1 cellular context compared by ENCODE assay signal in genomic region chr17:6549384-6550036, GRCh38.
TF ChIP-seq lines count a peak whose summit lies in the region.

No MANE protein-coding gene starts in this region.

TF ChIP-seq in HEK293, 187 proteins besides CTCF, POLR2A, EP300 and RAD21 (continued from another document):
- TF ChIP-seq, protein P1, sequence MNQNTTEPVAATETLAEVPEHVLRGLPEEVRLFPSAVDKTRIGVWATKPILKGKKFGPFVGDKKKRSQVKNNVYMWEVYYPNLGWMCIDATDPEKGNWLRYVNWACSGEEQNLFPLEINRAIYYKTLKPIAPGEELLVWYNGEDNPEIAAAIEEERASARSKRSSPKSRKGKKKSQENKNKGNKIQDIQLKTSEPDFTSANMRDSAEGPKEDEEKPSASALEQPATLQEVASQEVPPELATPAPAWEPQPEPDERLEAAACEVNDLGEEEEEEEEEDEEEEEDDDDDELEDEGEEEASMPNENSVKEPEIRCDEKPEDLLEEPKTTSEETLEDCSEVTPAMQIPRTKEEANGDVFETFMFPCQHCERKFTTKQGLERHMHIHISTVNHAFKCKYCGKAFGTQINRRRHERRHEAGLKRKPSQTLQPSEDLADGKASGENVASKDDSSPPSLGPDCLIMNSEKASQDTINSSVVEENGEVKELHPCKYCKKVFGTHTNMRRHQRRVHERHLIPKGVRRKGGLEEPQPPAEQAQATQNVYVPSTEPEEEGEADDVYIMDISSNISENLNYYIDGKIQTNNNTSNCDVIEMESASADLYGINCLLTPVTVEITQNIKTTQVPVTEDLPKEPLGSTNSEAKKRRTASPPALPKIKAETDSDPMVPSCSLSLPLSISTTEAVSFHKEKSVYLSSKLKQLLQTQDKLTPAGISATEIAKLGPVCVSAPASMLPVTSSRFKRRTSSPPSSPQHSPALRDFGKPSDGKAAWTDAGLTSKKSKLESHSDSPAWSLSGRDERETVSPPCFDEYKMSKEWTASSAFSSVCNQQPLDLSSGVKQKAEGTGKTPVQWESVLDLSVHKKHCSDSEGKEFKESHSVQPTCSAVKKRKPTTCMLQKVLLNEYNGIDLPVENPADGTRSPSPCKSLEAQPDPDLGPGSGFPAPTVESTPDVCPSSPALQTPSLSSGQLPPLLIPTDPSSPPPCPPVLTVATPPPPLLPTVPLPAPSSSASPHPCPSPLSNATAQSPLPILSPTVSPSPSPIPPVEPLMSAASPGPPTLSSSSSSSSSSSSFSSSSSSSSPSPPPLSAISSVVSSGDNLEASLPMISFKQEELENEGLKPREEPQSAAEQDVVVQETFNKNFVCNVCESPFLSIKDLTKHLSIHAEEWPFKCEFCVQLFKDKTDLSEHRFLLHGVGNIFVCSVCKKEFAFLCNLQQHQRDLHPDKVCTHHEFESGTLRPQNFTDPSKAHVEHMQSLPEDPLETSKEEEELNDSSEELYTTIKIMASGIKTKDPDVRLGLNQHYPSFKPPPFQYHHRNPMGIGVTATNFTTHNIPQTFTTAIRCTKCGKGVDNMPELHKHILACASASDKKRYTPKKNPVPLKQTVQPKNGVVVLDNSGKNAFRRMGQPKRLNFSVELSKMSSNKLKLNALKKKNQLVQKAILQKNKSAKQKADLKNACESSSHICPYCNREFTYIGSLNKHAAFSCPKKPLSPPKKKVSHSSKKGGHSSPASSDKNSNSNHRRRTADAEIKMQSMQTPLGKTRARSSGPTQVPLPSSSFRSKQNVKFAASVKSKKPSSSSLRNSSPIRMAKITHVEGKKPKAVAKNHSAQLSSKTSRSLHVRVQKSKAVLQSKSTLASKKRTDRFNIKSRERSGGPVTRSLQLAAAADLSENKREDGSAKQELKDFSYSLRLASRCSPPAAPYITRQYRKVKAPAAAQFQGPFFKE (tag by site-specific recombination; IDR thresholded peaks at IDR 0.05; ENCODE audit: borderline replicate concordance) = no peak
- TF ChIP-seq ZFHX2 (tag by site-specific recombination; conservative IDR thresholded peaks at IDR 0.05) (peak; percentile 38; the same call in 1 of the 2 replicates), REST (tag by site-specific recombination; IDR thresholded peaks at IDR 0.05) (no peak), ZNF449 (tag by site-specific recombination; IDR thresholded peaks at IDR 0.05) (no peak), ZNF677 (tag by site-specific recombination; IDR thresholded peaks at IDR 0.05) (no peak), ZSCAN30 (tag by site-specific recombination; IDR thresholded peaks at IDR 0.05) (no peak), GFI1B (tag by site-specific recombination; IDR thresholded peaks at IDR 0.05) (no peak), ZNF654 (tag by site-specific recombination; IDR thresholded peaks at IDR 0.05; ENCODE audit: low read depth) (no peak), ZIC2 (tag by site-specific recombination; IDR thresholded peaks at IDR 0.05) (peak; percentile 50; the same call in 1 of the 2 replicates), EGR2 (tag by site-specific recombination; IDR thresholded peaks at IDR 0.05; ENCODE audit: low read depth) (peak; percentile 57; the same call in 1 of the 2 replicates)
- TF ChIP-seq, protein P2, sequence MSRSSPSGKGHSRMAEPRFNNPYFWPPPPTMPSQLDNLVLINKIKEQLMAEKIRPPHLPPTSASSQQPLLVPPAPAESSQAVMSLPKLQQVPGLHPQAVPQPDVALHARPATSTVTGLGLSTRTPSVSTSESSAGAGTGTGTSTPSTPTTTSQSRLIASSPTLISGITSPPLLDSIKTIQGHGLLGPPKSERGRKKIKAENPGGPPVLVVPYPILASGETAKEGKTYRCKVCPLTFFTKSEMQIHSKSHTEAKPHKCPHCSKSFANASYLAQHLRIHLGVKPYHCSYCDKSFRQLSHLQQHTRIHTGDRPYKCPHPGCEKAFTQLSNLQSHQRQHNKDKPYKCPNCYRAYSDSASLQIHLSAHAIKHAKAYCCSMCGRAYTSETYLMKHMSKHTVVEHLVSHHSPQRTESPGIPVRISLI (tag by site-specific recombination; IDR thresholded peaks at IDR 0.05) = no peak
